ENCODE assay signal across 31 cellular contexts in the genomic region with DNA sequence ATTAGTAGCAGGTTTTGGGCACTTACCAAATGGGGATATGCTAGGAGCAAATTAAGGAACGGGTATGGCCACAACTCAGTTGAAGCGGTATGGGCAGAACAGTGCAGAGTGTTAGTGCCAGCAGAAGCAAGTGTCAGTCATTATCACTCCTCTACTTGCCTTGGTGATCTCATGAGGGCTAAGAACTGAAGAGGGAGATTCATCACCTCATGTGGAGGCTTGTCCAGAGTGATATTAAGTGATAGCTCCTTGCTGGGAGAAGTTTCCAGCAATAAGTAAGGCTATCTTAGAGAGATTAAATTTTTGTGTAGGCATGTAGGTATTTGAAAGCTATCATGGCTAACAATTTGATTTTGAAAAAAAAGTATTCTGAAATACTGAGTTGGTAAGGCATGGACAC.
"Had no signal": no experiment of that assay in that cellular context is flagged by ENCODE, and none has a peak within 500 bp of the region (broad histone marks: within the 10 kb centered on the region; RNA-seq: fewer than 3 reads in every experiment).

No MANE protein-coding gene starts in this region.

- DNase-seq: activated CD4-positive, alpha-beta T cell treated with anti-CD3 and anti-CD28 coated beads for 1 hour; activated CD4-positive, alpha-beta T cell treated with anti-CD3 and anti-CD28 coated beads for 48 hours; activated CD4-positive, alpha-beta T cell treated with anti-CD3 and anti-CD28 coated beads, Interleukin-2, amount 50 U/mL, for 4 hours; activated CD4-positive, CD25-positive, alpha-beta regulatory T cell; activated CD8-positive, alpha-beta T cell treated with anti-CD3 and anti-CD28 coated beads for 36 hours; activated effector memory CD4-positive, alpha-beta T cell treated with anti-CD3 and anti-CD28 coated beads, Interleukin-2, amount 50 U/mL, for 16 hours; activated naive CD4-positive, alpha-beta T cell; activated naive CD4-positive, alpha-beta T cell treated with anti-CD3 and anti-CD28 coated beads, Interleukin-2, amount 50 U/mL, for 16 hours; activated naive CD8-positive, alpha-beta T cell treated with anti-CD3 and anti-CD28 coated beads for 36 hours; activated T-cell treated with anti-CD3 and anti-CD28 coated beads, Interleukin-2, amount 50 U/mL, for 1 hour; activated T-cell treated with anti-CD3 and anti-CD28 coated beads, Interleukin-2, amount 50 U/mL, for 72 hours; amniotic stem cell; aorta; brain microvascular endothelial cell; Karpas-422; NCI-H1048; NCI-H1436 treated with DMSO at 0.1 percent for 48 hours; NCI-H1694 treated with DMSO at 0.1 percent for 48 hours; NCI-H2029; NCI-H2171 treated with DMSO at 0.1 percent for 48 hours; NCI-H510A; NCI-H526; NCI-H748 treated with DMSO at 0.1 percent for 48 hours; Right ventricle myocardium superior; SW 1271; T-helper 1 cell; T-helper 2 cell; T-helper 9 cell; WERI-Rb-1 had no signal

- H3K4me1 Mint-ChIP-seq: activated naive CD8-positive, alpha-beta T cell treated with anti-CD3 and anti-CD28 coated beads for 36 hours; activated T-helper 17 cell treated with anti-CD3 and anti-CD28 coated beads, Interleukin-2, amount 50 U/mL, for 72 hours had no signal

- ATAC-seq: activated CD8-positive, alpha-beta T cell treated with anti-CD3 and anti-CD28 coated beads for 36 hours; activated T-cell treated with anti-CD3 and anti-CD28 coated beads, Interleukin-2, amount 50 U/mL, for 72 hours; activated T-helper 17 cell treated with anti-CD3 and anti-CD28 coated beads, Interleukin-2, amount 50 U/mL, for 72 hours; K562 had no signal

- H3K27ac Mint-ChIP-seq: activated CD8-positive, alpha-beta T cell treated with anti-CD3 and anti-CD28 coated beads for 36 hours; activated naive CD8-positive, alpha-beta T cell treated with anti-CD3 and anti-CD28 coated beads for 36 hours; activated T-cell treated with anti-CD3 and anti-CD28 coated beads, Interleukin-2, amount 50 U/mL, for 72 hours; activated T-helper 17 cell treated with anti-CD3 and anti-CD28 coated beads, Interleukin-2, amount 50 U/mL, for 72 hours had no signal

- H3K27me3 Mint-ChIP-seq: activated CD8-positive, alpha-beta T cell treated with anti-CD3 and anti-CD28 coated beads for 36 hours; activated naive CD8-positive, alpha-beta T cell treated with anti-CD3 and anti-CD28 coated beads for 36 hours; activated T-helper 17 cell treated with anti-CD3 and anti-CD28 coated beads, Interleukin-2, amount 50 U/mL, for 72 hours had no signal

- H3K27me3 ChIP-seq: brain microvascular endothelial cell had no signal

- H3K4me3 Mint-ChIP-seq: activated CD8-positive, alpha-beta T cell treated with anti-CD3 and anti-CD28 coated beads for 36 hours; activated naive CD8-positive, alpha-beta T cell treated with anti-CD3 and anti-CD28 coated beads for 36 hours; activated T-cell treated with anti-CD3 and anti-CD28 coated beads, Interleukin-2, amount 50 U/mL, for 72 hours; activated T-helper 17 cell treated with anti-CD3 and anti-CD28 coated beads, Interleukin-2, amount 50 U/mL, for 72 hours had no signal

- H3K36me3 Mint-ChIP-seq: activated naive CD8-positive, alpha-beta T cell treated with anti-CD3 and anti-CD28 coated beads for 36 hours had no signal

- H3K36me3 ChIP-seq: brain microvascular endothelial cell, WERI-Rb-1 had no signal

- H3K4me3 ChIP-seq: K562 had no signal

- H3K27ac ChIP-seq: brain microvascular endothelial cell, WERI-Rb-1 had no signal
